ENCODE assay signal across 23 cellular contexts in the genomic region with DNA sequence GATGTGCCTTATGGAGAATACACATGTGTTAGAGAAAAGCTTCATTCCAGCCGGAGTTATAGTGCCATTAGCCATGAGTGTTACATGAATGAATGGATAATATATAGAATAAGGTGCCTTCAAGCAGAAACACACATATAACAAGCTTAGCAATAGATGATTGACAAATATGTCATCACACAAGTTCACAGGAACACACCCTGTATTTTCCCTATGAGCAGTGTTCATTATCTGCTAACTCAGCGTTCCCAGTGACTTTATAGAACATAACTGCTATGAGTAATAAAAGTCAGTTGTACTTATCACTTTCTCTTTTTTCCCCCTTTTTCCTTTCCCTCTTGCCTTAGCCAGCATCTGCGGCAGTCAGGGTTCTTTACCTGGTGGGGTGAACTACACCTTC.
DNase-seq lines count a peak whose midpoint lies in the region; ATAC-seq, FAIRE-seq and TF ChIP-seq lines count a peak whose summit lies in the region.
"Had no signal": no experiment of that assay in that cellular context is flagged by ENCODE, and none has a peak within 500 bp of the region (broad histone marks: within the 10 kb centered on the region; RNA-seq: fewer than 3 reads in every experiment).

No MANE protein-coding gene starts in this region.

- DNase-seq in mammary epithelial cell (peak; percentile 8), MCF 10A (ENCODE audit: unreplicated experiment) (no peak), K562 (ENCODE audit: extremely low read depth in 1 of 4, low spot score in 3 of 4) (no peak), left colon (no peak), type B pancreatic cell (ENCODE audit: extremely low spot score, unreplicated experiment) (no peak), heart right ventricle (no peak), Ammon's horn (ENCODE audit: low spot score) (no peak)
- DNase-seq: BE2C; C1 segment of cervical spinal cord; CD4-positive, CD25-positive, alpha-beta regulatory T cell; CD8-positive, alpha-beta memory T cell; COR-L47; DMS153; DMS79; GDM1; GOT3; H7; HFFc6 had no signal

- no peaks in the 10 kb centered on the region for H3K36me3 Mint-ChIP-seq in MCF 10A (ENCODE audit: insufficient read depth, unreplicated experiment)
- H3K36me3 Mint-ChIP-seq in type B pancreatic cell = no peaks in the 10 kb centered on the region
- H3K36me3 Mint-ChIP-seq: CD4-positive, CD25-positive, alpha-beta regulatory T cell; CD8-positive, alpha-beta memory T cell had no signal

- H3K9me3 ChIP-seq in mammary epithelial cell (replicated peaks; ENCODE audit: insufficient read depth, low read length) (no peaks in the 10 kb centered on the region), K562 (replicated peaks; ENCODE audit: control insufficient read depth, insufficient read depth, low read depth, low read length) (no peaks in the 10 kb centered on the region), heart right ventricle (no peaks in the 10 kb centered on the region)
- H3K9me3 ChIP-seq: BE2C had no signal

- no peak for TF ChIP-seq POLR2A in K562 (conservative IDR thresholded peaks at IDR 0.05)

- WGBS in mammary epithelial cell (ENCODE audit: low coverage, missing lambda C conversion rate) = 50% methylated on average over 2 of the region's 3 CpGs
- 0% methylated on average over 3 of the region's 3 CpGs for WGBS in K562 (ENCODE audit: insufficient coverage, low coverage, missing lambda C conversion rate)
- WGBS in heart right ventricle, 2 donors = 88 to 90% methylated on average over 3 of the region's 3 CpGs

- TF ChIP-seq RAD21 in K562 (CRISPR knock-in tag; conservative IDR thresholded peaks at IDR 0.05 in 1 of 2, IDR thresholded peaks at IDR 0.05 in 1 of 2) = no peak

- no peak for TF ChIP-seq EP300 in K562 (IDR thresholded peaks at IDR 0.05; ENCODE audit: low read length)

- CTCF ChIA-PET in mammary epithelial cell (lab: Charles Lee; ENCODE audit: low non-redundant PET) = interaction anchor here (0.7 kb wide), 1 partner anchor 1592 kb away, joined by 4 read pairs; no protein-coding TSS in a partner anchor
- CTCF ChIA-PET in MCF 10A (lab: Yijun Ruan, JAX) = interaction anchor here (1.1 to 1.2 kb wide), 2 partner anchors 15 to 18 kb away, joined by 3 to 4 read pairs; no protein-coding TSS in a partner anchor
- CTCF ChIA-PET in K562 (lab: Yijun Ruan, JAX; ENCODE audit: low intra/inter-chr PET ratio) = no interaction called here

- H3K4me2 ChIP-seq in mammary epithelial cell (ENCODE audit: insufficient read depth, low read depth, low read length) (no peak overlapping the region), K562 (ENCODE audit: insufficient read depth, low read length) (no peak overlapping the region)

- H4K20me1 ChIP-seq in mammary epithelial cell (ENCODE audit: insufficient read depth, low read length) (no peaks in the 10 kb centered on the region), K562 (replicated peaks; ENCODE audit: control insufficient read depth, insufficient read depth, low read length) (no peaks in the 10 kb centered on the region)

- POLR2A ChIA-PET in MCF 10A (lab: Yijun Ruan, JAX) = no interaction called here
- POLR2A ChIA-PET in K562 (lab: Yijun Ruan, JAX) = no interaction called here

- H2AFZ ChIP-seq in mammary epithelial cell (ENCODE audit: low read depth, low read length) (no peak overlapping the region), K562 (ENCODE audit: low read depth, low read length) (no peak overlapping the region)

- intact Hi-C loops in mammary epithelial cell (cut with micrococcal nuclease) (no loop called here), MCF 10A (cut with micrococcal nuclease) (no loop called here), K562 (cut with micrococcal nuclease) (no loop called here), left colon (cut with DNase I, micrococcal nuclease) (no loop called here), heart right ventricle (cut with DNase I) (no loop called here)

- no peak overlapping the region for H3K9ac ChIP-seq in mammary epithelial cell (ENCODE audit: insufficient read depth, low read length)
- H3K9ac ChIP-seq in K562 (ENCODE audit: insufficient read depth in 1 of 2, low read depth in 2 of 2, low read length in 2 of 2) = no peak overlapping the region

- H3K36me3 ChIP-seq in mammary epithelial cell (ENCODE audit: insufficient read depth, low read length) (no peaks in the 10 kb centered on the region), K562 (ENCODE audit: control insufficient read depth, insufficient read depth, low read length) (no peaks in the 10 kb centered on the region), heart right ventricle (no peaks in the 10 kb centered on the region)
- H3K36me3 ChIP-seq: BE2C had no signal

- H3K27me3 ChIP-seq in mammary epithelial cell (ENCODE audit: insufficient read depth, low read length) (no peaks in the 10 kb centered on the region), K562 (ENCODE audit: control insufficient read depth in 2 of 2, insufficient read depth in 2 of 2, low read length in 2 of 2) (peaks cover 0 to 13% of the 10 kb centered on the region in 2 experiments; a peak in 2 of 5 replicates), heart right ventricle (peaks cover 0 to 3% (median 0%) of the 10 kb centered on the region in 7 donors)
- H3K27me3 ChIP-seq: BE2C had no signal

- H3K4me3 Mint-ChIP-seq in MCF 10A (ENCODE audit: unreplicated experiment) (no peak overlapping the region), type B pancreatic cell (no peak overlapping the region)
- H3K4me3 Mint-ChIP-seq: CD4-positive, CD25-positive, alpha-beta regulatory T cell; CD8-positive, alpha-beta memory T cell; HFFc6 had no signal

- TF ChIP-seq CTCF in mammary epithelial cell (conservative IDR thresholded peaks at IDR 0.05 in 1 of 2, IDR thresholded peaks at IDR 0.05 in 1 of 2; ENCODE audit: extremely low read depth in 1 of 2, insufficient read depth in 1 of 2, low read depth in 1 of 2, low read length in 2 of 2) (no peak), MCF 10A (IDR thresholded peaks at IDR 0.05; ENCODE audit: unreplicated experiment) (no peak), K562 (IDR thresholded peaks at IDR 0.05 in 2 of 3, conservative IDR thresholded peaks at IDR 0.05 in 1 of 3; ENCODE audit: insufficient read depth in 2 of 3, low read depth in 1 of 3, low read length in 3 of 3) (no peak), type B pancreatic cell (conservative IDR thresholded peaks at IDR 0.05) (no peak), heart right ventricle (IDR thresholded peaks at IDR 0.05) (no peak)

- H3K27ac ChIP-seq in mammary epithelial cell (ENCODE audit: insufficient read depth, low read depth, low read length) (no peak overlapping the region), K562 (ENCODE audit: extremely low read depth, low read depth, low read length) (no peak overlapping the region), heart right ventricle (no peak overlapping the region)
- H3K27ac ChIP-seq: 22Rv1 had no signal

- BruUV-seq in mammary epithelial cell (replicated peaks; lab: Mats Ljungman, UMichigan) (no TSS peak), MCF 10A (replicated peaks; lab: Mats Ljungman, UMichigan) (no TSS peak), K562 (replicated peaks; lab: Mats Ljungman, UMichigan) (no TSS peak)

- H3K4me1 ChIP-seq in mammary epithelial cell (ENCODE audit: insufficient read depth, low read length) (no peaks in the 10 kb centered on the region), K562 (replicated peaks in 1 of 2; ENCODE audit: control insufficient read depth in 2 of 2, insufficient read depth in 2 of 2, low read length in 2 of 2) (no peaks in the 10 kb centered on the region), heart right ventricle (no peaks in the 10 kb centered on the region)
- H3K4me1 ChIP-seq: BE2C had no signal

- FAIRE-seq in K562 (lab: Jason Lieb, UNC) = no peak
- FAIRE-seq: GM12892, GM18507 had no signal

- dilution Hi-C loops in mammary epithelial cell (cut with HindIII; ENCODE audit: low sequenced_read_pairs) = no loop called here

- no peaks in the 10 kb centered on the region for H3K9me1 ChIP-seq in K562 (ENCODE audit: control insufficient read depth, insufficient read depth, low read length)

- H3K9me3 Mint-ChIP-seq in MCF 10A (ENCODE audit: unreplicated experiment) = no peaks in the 10 kb centered on the region
- peaks cover 4% of the 10 kb centered on the region for H3K9me3 Mint-ChIP-seq in type B pancreatic cell
- H3K9me3 Mint-ChIP-seq: CD4-positive, CD25-positive, alpha-beta regulatory T cell; CD8-positive, alpha-beta memory T cell; HFFc6 had no signal

- H3K4me1 Mint-ChIP-seq in MCF 10A (ENCODE audit: insufficient read depth, unreplicated experiment) = no peaks in the 10 kb centered on the region
- no peaks in the 10 kb centered on the region for H3K4me1 Mint-ChIP-seq in type B pancreatic cell (ENCODE audit: unreplicated experiment)
- H3K4me1 Mint-ChIP-seq: CD4-positive, CD25-positive, alpha-beta regulatory T cell; CD8-positive, alpha-beta memory T cell had no signal

- no peak overlapping the region for H3K27ac Mint-ChIP-seq in MCF 10A (ENCODE audit: low read depth, unreplicated experiment)
- H3K27ac Mint-ChIP-seq in type B pancreatic cell = peak overlapping the region; percentile 23
- H3K27ac Mint-ChIP-seq: CD4-positive, CD25-positive, alpha-beta regulatory T cell; CD8-positive, alpha-beta memory T cell; HFFc6 had no signal

- H3K27me3 Mint-ChIP-seq in MCF 10A (ENCODE audit: insufficient read depth, unreplicated experiment) = no peaks in the 10 kb centered on the region
- peaks cover 3% of the 10 kb centered on the region for H3K27me3 Mint-ChIP-seq in type B pancreatic cell

- in situ Hi-C loops in mammary epithelial cell (cut with MboI; ENCODE audit: low sequenced_read_pairs in 2 of 2) = no loop called here
- in situ Hi-C loops in K562 (cut with MboI) = no loop called here

- H3K79me2 ChIP-seq in mammary epithelial cell (ENCODE audit: insufficient read depth, low read length) = no peaks in the 10 kb centered on the region
- H3K79me2 ChIP-seq in K562 (ENCODE audit: control insufficient read depth, insufficient read depth, low read length) = no peaks in the 10 kb centered on the region

- ATAC-seq in K562 = no peak
- peak; percentile 91 for ATAC-seq in left colon
- no peak for ATAC-seq in heart right ventricle
- no peak for ATAC-seq in GM19023 (IDR thresholded peaks at IDR 0.05; ENCODE audit: unreplicated experiment)
- ATAC-seq: HCT116 had no signal

- H3K4me3 ChIP-seq in mammary epithelial cell (replicated peaks in 1 of 3; ENCODE audit: insufficient read depth in 1 of 3, low read depth in 2 of 3, low read length in 3 of 3) (no peak overlapping the region), K562 (no peak overlapping the region), heart right ventricle (no peak overlapping the region)

TF ChIP-seq in K562, 482 proteins besides CTCF, POLR2A, EP300 and RAD21 (continues in another document):
- TF ChIP-seq, protein P1, sequence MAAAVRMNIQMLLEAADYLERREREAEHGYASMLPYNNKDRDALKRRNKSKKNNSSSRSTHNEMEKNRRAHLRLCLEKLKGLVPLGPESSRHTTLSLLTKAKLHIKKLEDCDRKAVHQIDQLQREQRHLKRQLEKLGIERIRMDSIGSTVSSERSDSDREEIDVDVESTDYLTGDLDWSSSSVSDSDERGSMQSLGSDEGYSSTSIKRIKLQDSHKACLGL (CRISPR knock-in tag; IDR thresholded peaks at IDR 0.05; ENCODE audit: borderline replicate concordance, poor library complexity, severe bottlenecking) = no peak
- TF ChIP-seq MAFG (tag; conservative IDR thresholded peaks at IDR 0.05) (peak; percentile 79), CHD2 (IDR thresholded peaks at IDR 0.05; ENCODE audit: low read depth, low read length) (no peak)
